ENCODE assay signal across 1 cellular context in genomic region chr18:46756559-46757201, GRCh38.
TF ChIP-seq lines count a peak whose summit lies in the region.

Gene ST8SIA5 (minus strand): TSS chr18:46757053. CDS start chr18:46756508, 545 bp downstream.

TF ChIP-seq in HepG2, 621 proteins besides CTCF, POLR2A, EP300 and RAD21 (continued from another document):
- no peak for TF ChIP-seq TFAP4 (IDR thresholded peaks at IDR 0.05; ENCODE audit: borderline replicate concordance, low read depth)
- TF ChIP-seq CREB1 (IDR thresholded peaks at IDR 0.05): no peak
- no peak for TF ChIP-seq CREB1 (CRISPR knock-in tag; IDR thresholded peaks at IDR 0.05)
- TF ChIP-seq DRAP1 (CRISPR knock-in tag; IDR thresholded peaks at IDR 0.05): no peak
- TF ChIP-seq HNRNPL (IDR thresholded peaks at IDR 0.05; ENCODE audit: low read depth, low read length): no peak
- TF ChIP-seq ZNF782 (CRISPR knock-in tag; IDR thresholded peaks at IDR 0.05; ENCODE audit: borderline replicate concordance): no peak
- no peak for TF ChIP-seq ZNF629 (CRISPR knock-in tag; conservative IDR thresholded peaks at IDR 0.05)
- no peak for TF ChIP-seq KLF6 (CRISPR knock-in tag; IDR thresholded peaks at IDR 0.05)
